Comparison of ENCODE assay signal across 8 cellular contexts in genomic region chr15:70584838-70585706, GRCh38.
DNase-seq lines count a peak whose midpoint lies in the region; ATAC-seq and TF ChIP-seq lines count a peak whose summit lies in the region.

No MANE protein-coding gene starts in this region.

- H3K4me1 ChIP-seq in prostate gland (replicated peaks), result no peaks in the 10 kb centered on the region

- TF ChIP-seq POLR2A in prostate gland (IDR thresholded peaks at IDR 0.05), result no peak

- H3K4me3 ChIP-seq in epithelial cell of proximal tubule (ENCODE audit: low read depth, low read length) (peak overlapping the region; percentile 35), prostate gland (peak overlapping the region in 1 of 2 donors; percentile 2)

- no peaks in the 10 kb centered on the region for H3K27me3 ChIP-seq in prostate gland (replicated peaks; ENCODE audit: insufficient read depth)

- CTCF ChIA-PET in GM10248 (lab: Yijun Ruan, JAX), result no interaction called here

- intact Hi-C loops in prostate gland (cut with DNase I), result no loop called here

- H3K9me3 ChIP-seq in prostate gland, result no peaks in the 10 kb centered on the region

- POLR2A ChIA-PET in GM10248 (lab: Yijun Ruan, JAX), result no interaction called here

- 17% methylated on average over 46 of the region's 64 CpGs for WGBS in prostate gland

- TF ChIP-seq CTCF in epithelial cell of proximal tubule (conservative IDR thresholded peaks at IDR 0.05; ENCODE audit: low read depth, low read length) (peak; percentile 56), prostate gland (IDR thresholded peaks at IDR 0.05) (peak in 3 of 4 experiments; percentile 21 to 82 (median 51)), GM10248 (IDR thresholded peaks at IDR 0.05; ENCODE audit: control extremely low read depth, extremely low read depth, low read depth, missing control alignments) (no peak)

- ATAC-seq in GM21786 (IDR thresholded peaks at IDR 0.05; ENCODE audit: unreplicated experiment), result no peak
- ATAC-seq in GM18520 (IDR thresholded peaks at IDR 0.05; ENCODE audit: unreplicated experiment), result no peak

- peak in 2 of 3 experiments; percentile 52 to 61 for DNase-seq in NCI-H1417 (lab: John Stamatoyannopoulos, UW)
- DNase-seq in NCI-H1417 treated with DMSO at 0.1 percent for 48 hours (lab: John Stamatoyannopoulos, UW), result no peak
- peak; percentile 55 for DNase-seq in activated CD4-positive, alpha-beta T cell treated with anti-CD3 and anti-CD28 coated beads, Interleukin-2, amount 50 U/mL, for 1 hour
- DNase-seq in epithelial cell of proximal tubule (ENCODE audit: low read depth), result no peak
- DNase-seq in prostate gland (ENCODE audit: low spot score), result peak; percentile 16
- DNase-seq in GM10248 (ENCODE audit: extremely low spot score), result no peak

- H3K36me3 ChIP-seq in prostate gland, result no peaks in the 10 kb centered on the region

- H3K27ac ChIP-seq in prostate gland, result peak overlapping the region in 1 of 2 donors; percentile 2

Comparison
In these comparisons a context has a peak if more than half of its experiments do, and no peak if none do; other contexts are left out.
1. DNase-seq: peak in NCI-H1417 (2 of 3), activated CD4-positive, alpha-beta T cell treated with anti-CD3 and anti-CD28 coated beads, Interleukin-2, amount 50 U/mL, for 1 hour (single experiment) and prostate gland (single experiment); none in NCI-H1417 treated with DMSO at 0.1 percent for 48 hours (single experiment), epithelial cell of proximal tubule (single experiment) and GM10248 (single experiment).